8 cellular contexts compared by ENCODE assay signal in the genomic region with DNA sequence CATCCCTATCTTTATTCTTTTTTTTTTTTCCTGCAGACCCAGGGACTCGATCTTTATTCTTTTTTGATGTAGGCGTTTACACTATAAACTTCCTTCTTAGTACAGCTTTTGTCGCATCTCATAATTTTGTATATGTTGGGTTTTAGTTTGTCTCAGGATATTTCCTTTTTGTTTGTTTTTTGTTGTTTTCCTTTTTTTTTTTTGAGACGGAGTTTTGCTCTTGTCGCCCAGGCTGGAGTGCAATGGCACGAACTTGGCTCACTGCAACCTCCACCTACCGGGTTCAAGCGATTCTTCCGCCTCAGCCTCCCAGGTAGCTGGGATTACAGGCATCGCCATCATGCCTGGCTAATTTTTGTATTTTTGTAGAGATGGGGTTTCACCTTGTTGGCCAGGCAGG. TPM values are rescaled to one million over a fixed set of nuclear protein-coding genes. Genes with fewer than 3 reads are reported as not detected.
DNase-seq lines count a peak whose midpoint lies in the region; ATAC-seq and TF ChIP-seq lines count a peak whose summit lies in the region.
"Not testable (repeated sequence)": the region's sequence is repeated elsewhere in the genome, so short reads cannot be mapped to it uniquely, and the experiment has no call there.

No MANE protein-coding gene starts in this region.

- H4K5ac ChIP-seq in mesendoderm (ENCODE audit: low read length), result not testable (repeated sequence)

- peaks cover 94% of the 10 kb centered on the region for H3K79me2 ChIP-seq in MM.1S (ENCODE audit: low read length)
- H3K79me2 ChIP-seq in mammary epithelial cell (ENCODE audit: insufficient read depth, low read length), result peaks cover 94% of the 10 kb centered on the region
- H3K79me2 ChIP-seq in mesendoderm (ENCODE audit: control insufficient read depth, insufficient read depth, low read length), result peaks cover 47% of the 10 kb centered on the region

- not testable (repeated sequence) for H3K9me3 ChIP-seq in ES-I3 (ENCODE audit: control insufficient read depth, insufficient read depth, low read length); MM.1S (replicated peaks; ENCODE audit: insufficient read depth, low read length); mammary epithelial cell (replicated peaks; ENCODE audit: insufficient read depth, low read length); prostate gland; upper lobe of left lung

- H3K4me3 ChIP-seq in MM.1S (ENCODE audit: low read length) (peak overlapping the region; percentile 93), mammary epithelial cell (replicated peaks in 1 of 3; ENCODE audit: insufficient read depth in 1 of 3, low read depth in 2 of 3, low read length in 3 of 3) (peak overlapping the region; percentile 58 to 93 (median 78)), fibroblast of villous mesenchyme (ENCODE audit: low read depth, low read length) (peak overlapping the region; percentile 96), prostate gland (peak overlapping the region; percentile 69 to 97), upper lobe of left lung (peak overlapping the region; percentile 61 to 95 (median 68))
- H3K4me3 ChIP-seq in mesendoderm (ENCODE audit: low read length), result not testable (repeated sequence)

- H3K79me1 ChIP-seq in mesendoderm (ENCODE audit: low read length), result peaks cover 13% of the 10 kb centered on the region

- peak overlapping the region; percentile 99 for H3K4me3 Mint-ChIP-seq in activated CD4-positive, alpha-beta memory T cell treated with anti-CD3 and anti-CD28 coated beads, Interleukin-2, amount 10 ng/mL, durations not matched to agents 7 days and 5 days

- dilution Hi-C loops in mammary epithelial cell (cut with HindIII; ENCODE audit: low sequenced_read_pairs), result not testable (repeated sequence)

- not testable (repeated sequence) for H2BK5ac ChIP-seq in mesendoderm (ENCODE audit: low read length)

- CTCF ChIA-PET in activated CD4-positive, alpha-beta memory T cell treated with anti-CD3 and anti-CD28 coated beads, Interleukin-2, amount 10 ng/mL, durations not matched to agents 7 days and 5 days (lab: Charles Lee), result interaction anchor here (1.1 to 2.9 kb wide), 4 partner anchors 16 to 97 kb away, joined by 4 to 22 read pairs (median 12); partner anchors contain the start of gene TMEM216
- CTCF ChIA-PET in mammary epithelial cell (lab: Charles Lee; ENCODE audit: low non-redundant PET), result not testable (repeated sequence)

- H3K4me2 ChIP-seq in MM.1S (ENCODE audit: low read depth, low read length), result peak overlapping the region; percentile 72
- peak overlapping the region; percentile 79 for H3K4me2 ChIP-seq in mammary epithelial cell (ENCODE audit: insufficient read depth, low read depth, low read length)
- H3K4me2 ChIP-seq in mesendoderm (ENCODE audit: low read length), result peak overlapping the region; percentile 25

- H3K23ac ChIP-seq in mesendoderm (ENCODE audit: low read length), result not testable (repeated sequence)

- not testable (repeated sequence) for H2BK120ac ChIP-seq in mesendoderm (ENCODE audit: low read depth, low read length)

- in situ Hi-C loops in mammary epithelial cell (cut with MboI; ENCODE audit: low sequenced_read_pairs in 2 of 2), result not testable (repeated sequence)

- H3K9ac ChIP-seq in ES-I3 (ENCODE audit: low read depth, low read length), result peak overlapping the region; percentile 86
- H3K9ac ChIP-seq in MM.1S (ENCODE audit: low read length), result peak overlapping the region; percentile 99; the same call in 1 of the 2 replicates
- peak overlapping the region; percentile 81 for H3K9ac ChIP-seq in mammary epithelial cell (ENCODE audit: insufficient read depth, low read length)
- peak overlapping the region; percentile 32 for H3K9ac ChIP-seq in mesendoderm (ENCODE audit: low read length)

- peak overlapping the region; percentile 56 for H3K56ac ChIP-seq in mesendoderm (ENCODE audit: low read length)

- not testable (repeated sequence) for TF ChIP-seq POLR2A in prostate gland (IDR thresholded peaks at IDR 0.05); upper lobe of left lung (IDR thresholded peaks at IDR 0.05)

- not testable (repeated sequence) for H3K4ac ChIP-seq in mesendoderm (ENCODE audit: low read depth, low read length)

- not testable (repeated sequence) for H3K9me3 Mint-ChIP-seq in activated CD4-positive, alpha-beta memory T cell treated with anti-CD3 and anti-CD28 coated beads, Interleukin-2, amount 10 ng/mL, durations not matched to agents 7 days and 5 days

- H3F3A ChIP-seq in MM.1S (ENCODE audit: insufficient read depth, low read length), result not testable (repeated sequence)

- H3K4me1 Mint-ChIP-seq in activated CD4-positive, alpha-beta memory T cell treated with anti-CD3 and anti-CD28 coated beads, Interleukin-2, amount 10 ng/mL, durations not matched to agents 7 days and 5 days, result peaks cover 64% of the 10 kb centered on the region

- not testable (repeated sequence) for H3K27me3 Mint-ChIP-seq in activated CD4-positive, alpha-beta memory T cell treated with anti-CD3 and anti-CD28 coated beads, Interleukin-2, amount 10 ng/mL, durations not matched to agents 7 days and 5 days

- H3K27me3 ChIP-seq in MM.1S (replicated peaks; ENCODE audit: insufficient read depth, low read length); mammary epithelial cell (ENCODE audit: insufficient read depth, low read length); mesendoderm (ENCODE audit: insufficient read depth, low read length, poor library complexity); prostate gland (replicated peaks; ENCODE audit: insufficient read depth); upper lobe of left lung: not testable (repeated sequence)

- not testable (repeated sequence) for H3K4me1 ChIP-seq in ES-I3 (ENCODE audit: insufficient read depth, low read length); mesendoderm (ENCODE audit: control insufficient read depth, low read depth, low read length); prostate gland (replicated peaks)
- H3K4me1 ChIP-seq in MM.1S (ENCODE audit: low read length) (peaks cover 12% of the 10 kb centered on the region), mammary epithelial cell (ENCODE audit: insufficient read depth, low read length) (peaks cover 26% of the 10 kb centered on the region), upper lobe of left lung (peaks cover 39 to 53% (median 46%) of the 10 kb centered on the region in 4 donors)

- not testable (repeated sequence) for H3K9me2 ChIP-seq in MM.1S (replicated peaks; ENCODE audit: insufficient read depth, low read length)

- not testable (repeated sequence) for H4K8ac ChIP-seq in mesendoderm (ENCODE audit: low read depth, low read length)

- peaks cover 55% of the 10 kb centered on the region for H3K36me3 Mint-ChIP-seq in activated CD4-positive, alpha-beta memory T cell treated with anti-CD3 and anti-CD28 coated beads, Interleukin-2, amount 10 ng/mL, durations not matched to agents 7 days and 5 days (ENCODE audit: low read depth)

- not testable (repeated sequence) for H3K18ac ChIP-seq in mesendoderm (ENCODE audit: low read length)

- DNase-seq in MM.1S; activated CD4-positive, alpha-beta memory T cell treated with anti-CD3 and anti-CD28 coated beads, Interleukin-2, amount 10 ng/mL, durations not matched to agents 7 days and 5 days; mammary epithelial cell; fibroblast of villous mesenchyme (ENCODE audit: low read depth); mesendoderm; prostate gland (ENCODE audit: low spot score); upper lobe of left lung: not testable (repeated sequence)

- H4K20me1 ChIP-seq in MM.1S (ENCODE audit: insufficient read depth, low read length); mammary epithelial cell (ENCODE audit: insufficient read depth, low read length): not testable (repeated sequence)

- not testable (repeated sequence) for H2BK15ac ChIP-seq in mesendoderm (replicated peaks; ENCODE audit: low read depth)

- H2AK5ac ChIP-seq in mesendoderm (ENCODE audit: low read length), result not testable (repeated sequence)

- H3K27ac Mint-ChIP-seq in activated CD4-positive, alpha-beta memory T cell treated with anti-CD3 and anti-CD28 coated beads, Interleukin-2, amount 10 ng/mL, durations not matched to agents 7 days and 5 days, result peak overlapping the region; percentile 99

- TF ChIP-seq CTCF in MM.1S (IDR thresholded peaks at IDR 0.05; ENCODE audit: low read length); mammary epithelial cell (conservative IDR thresholded peaks at IDR 0.05 in 1 of 2, IDR thresholded peaks at IDR 0.05 in 1 of 2; ENCODE audit: extremely low read depth in 1 of 2, insufficient read depth in 1 of 2, low read depth in 1 of 2, low read length in 2 of 2); fibroblast of villous mesenchyme (IDR thresholded peaks at IDR 0.05; ENCODE audit: insufficient read depth, low read depth, low read length); prostate gland (IDR thresholded peaks at IDR 0.05); upper lobe of left lung (IDR thresholded peaks at IDR 0.05): not testable (repeated sequence)

- not testable (repeated sequence) for BruUV-seq in mammary epithelial cell (replicated peaks; lab: Mats Ljungman, UMichigan)

- intact Hi-C loops in mammary epithelial cell (cut with micrococcal nuclease); prostate gland (cut with DNase I): not testable (repeated sequence)

- not testable (repeated sequence) for H3K27ac ChIP-seq in MM.1S (ENCODE audit: low read length); mammary epithelial cell (ENCODE audit: insufficient read depth, low read depth, low read length); mesendoderm (ENCODE audit: low read depth, low read length)
- peak overlapping the region in 1 of 2 donors; percentile 93 for H3K27ac ChIP-seq in prostate gland
- H3K27ac ChIP-seq in upper lobe of left lung, result peak overlapping the region in 3 of 4 donors; percentile 97 to 100 (median 99)

- not testable (repeated sequence) for TF ChIP-seq EP300 in upper lobe of left lung (IDR thresholded peaks at IDR 0.05)

- not testable (repeated sequence) for H2AFZ ChIP-seq in MM.1S (ENCODE audit: low read length); mammary epithelial cell (ENCODE audit: low read depth, low read length)

- POLR2A ChIA-PET in activated CD4-positive, alpha-beta memory T cell treated with anti-CD3 and anti-CD28 coated beads, Interleukin-2, amount 10 ng/mL, durations not matched to agents 7 days and 5 days (lab: Charles Lee), result interaction anchor here (0.8 to 4.5 kb wide), 6 partner anchors 16 to 388 kb away, joined by 4 to 51 read pairs (median 28); partner anchors contain the start of genes CYB561A3, DDB1, TKFC and TMEM138

- WGBS in mammary epithelial cell (ENCODE audit: low coverage, missing lambda C conversion rate), result 77% methylated on average over 7 of the region's 10 CpGs
- no CpG with 5 or more reads among the region's 10 CpGs for WGBS in mesendoderm (ENCODE audit: extremely low coverage, insufficient coverage, low lambda C conversion rate)
- 65% methylated on average over 10 of the region's 10 CpGs for WGBS in prostate gland
- WGBS in upper lobe of left lung, 2 donors, result 71 to 75% methylated on average over 10 of the region's 10 CpGs

- peaks cover 20% of the 10 kb centered on the region for H3K36me3 ChIP-seq in ES-I3 (ENCODE audit: insufficient read depth, low read length)
- H3K36me3 ChIP-seq in MM.1S (replicated peaks; ENCODE audit: insufficient read depth, low read length), result peaks cover 13% of the 10 kb centered on the region; the same call in 1 of the 2 replicates
- peaks cover 15% of the 10 kb centered on the region for H3K36me3 ChIP-seq in mammary epithelial cell (ENCODE audit: insufficient read depth, low read length)
- not testable (repeated sequence) for H3K36me3 ChIP-seq in mesendoderm (ENCODE audit: control insufficient read depth, insufficient read depth, low read length); prostate gland
- H3K36me3 ChIP-seq in upper lobe of left lung, result peaks cover 2 to 32% (median 25%) of the 10 kb centered on the region in 4 donors

- ATAC-seq in upper lobe of left lung (ENCODE audit: low FRiP score in 2 of 2), result not testable (repeated sequence)

RNA-seq across cellular contexts. Expression of gene SDHAF2, which starts 0.9 kb away (rescaled TPM):
- 10 to 100 TPM; 47.3 to 47.5 TPM for total RNA-seq in activated CD4-positive, alpha-beta memory T cell treated with anti-CD3 and anti-CD28 coated beads, Interleukin-2, amount 10 ng/mL, durations not matched to agents 7 days and 5 days
- 10 to 100 TPM; 21.7 to 48.2 TPM for total RNA-seq in mammary epithelial cell
- 62.4 TPM for polyA plus RNA-seq in mammary epithelial cell
- polyA minus RNA-seq in mammary epithelial cell, result 62.8 TPM
- total RNA-seq in fibroblast of villous mesenchyme, result 36.4 and 37.6 TPM in 2 replicates
- 22.2 TPM for polyA plus RNA-seq in mesendoderm (2013, experiment 1 of 2)
- polyA plus RNA-seq in mesendoderm (2013, experiment 2 of 2), result 25.3 TPM
- total RNA-seq in prostate gland, result 10 to 100 TPM; 24.6 to 59.4 TPM
- total RNA-seq in upper lobe of left lung, result 10 to 100 TPM; 20.9 to 63.9 (median 34.6) TPM

RNA-seq across cellular contexts. Expression of gene CPSF7, which starts 1.1 kb away (rescaled TPM):
- 10 to 100 TPM; 89.6 to 90.2 TPM for total RNA-seq in activated CD4-positive, alpha-beta memory T cell treated with anti-CD3 and anti-CD28 coated beads, Interleukin-2, amount 10 ng/mL, durations not matched to agents 7 days and 5 days
- total RNA-seq in mammary epithelial cell, result 10 to 100 TPM; 27.2 to 77.7 TPM
- 50.7 TPM for polyA plus RNA-seq in mammary epithelial cell
- polyA minus RNA-seq in mammary epithelial cell, result 59.9 TPM
- 28.3 and 33.2 TPM in 2 replicates for total RNA-seq in fibroblast of villous mesenchyme
- 123 TPM for polyA plus RNA-seq in mesendoderm (2013, experiment 1 of 2)
- polyA plus RNA-seq in mesendoderm (2013, experiment 2 of 2), result 125 TPM
- total RNA-seq in prostate gland, result 10 to 100 TPM; 44.7 to 66.8 TPM
- 10 to 100 TPM; 34.5 to 81.7 (median 57.1) TPM for total RNA-seq in upper lobe of left lung

RNA-seq across cellular contexts. Expression of gene TMEM216, which starts 38.5 kb away (rescaled TPM):
- total RNA-seq in activated CD4-positive, alpha-beta memory T cell treated with anti-CD3 and anti-CD28 coated beads, Interleukin-2, amount 10 ng/mL, durations not matched to agents 7 days and 5 days, result 1 to 10 TPM; 7.6 to 9.3 TPM
- 1 to 10 TPM; 6.3 to 8.8 TPM for total RNA-seq in mammary epithelial cell
- polyA plus RNA-seq in mammary epithelial cell, result 17.1 TPM
- polyA minus RNA-seq in mammary epithelial cell, result 4.3 TPM
- 10.6 and 14.2 TPM in 2 replicates for total RNA-seq in fibroblast of villous mesenchyme
- polyA plus RNA-seq in mesendoderm (2013, experiment 1 of 2), result 41.8 TPM
- 41.4 TPM for polyA plus RNA-seq in mesendoderm (2013, experiment 2 of 2)
- 10 to 100 TPM; 13.3 to 24.1 TPM for total RNA-seq in prostate gland
- total RNA-seq in upper lobe of left lung, result 10 to 100 TPM in 3 of 6 donors, 1 to 10 TPM in 2, under 1 TPM in 1; 0.78 to 16.1 (median 10.1) TPM

Comparison
In these comparisons a context has a peak if more than half of its experiments do, and no peak if none do; other contexts are left out.
1. H3K9ac ChIP-seq: peak in every context shown above with its lines; median percentile 99 in MM.1S; 86 in ES-I3; 81 in mammary epithelial cell; 32 in mesendoderm.
2. H3K4me2 ChIP-seq: peak in every context shown above with its lines; median percentile 79 in mammary epithelial cell; 72 in MM.1S; 25 in mesendoderm.